ENCODE assay signal across 26 cellular contexts in the genomic region with DNA sequence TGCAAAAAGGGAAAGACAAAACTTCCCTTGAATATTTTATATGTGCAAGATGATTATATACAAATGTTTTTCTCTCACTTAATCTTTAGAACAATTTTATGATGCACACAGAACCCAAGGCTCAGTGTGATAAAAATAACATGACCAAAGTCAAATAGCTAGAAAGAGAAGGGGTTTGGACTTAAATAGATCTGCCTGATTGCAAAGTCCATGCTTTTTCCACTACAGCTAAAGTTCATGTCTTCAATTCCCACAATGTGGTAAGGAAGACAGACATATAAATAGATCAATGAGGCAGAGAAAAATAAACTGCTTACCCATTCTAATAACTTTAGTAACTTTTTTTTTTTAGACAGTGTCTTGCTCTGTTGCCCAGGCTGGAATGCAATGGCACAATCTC.
"Had no signal": no experiment of that assay in that cellular context is flagged by ENCODE, and none has a peak within 500 bp of the region (broad histone marks: within the 10 kb centered on the region; RNA-seq: fewer than 3 reads in every experiment).

No MANE protein-coding gene starts in this region.

- H3K27me3 ChIP-seq: ascending aorta, ovary, stomach, suprapubic skin, tibial nerve had no signal

- ATAC-seq: esophagus mucosa; mucosa of descending colon; stimulated activated naive B cell treated with anti-CD40 and anti-IgM and Interleukin-4, amounts not matched to agents 10 μg/mL and 1 μg/mL and 100 μg/mL, for 72 hours had no signal

- H3K4me3 ChIP-seq: ascending aorta, lung, mucosa of descending colon, ovary, stomach, suprapubic skin, tibial nerve had no signal

- H3K4me1 ChIP-seq: ascending aorta, suprapubic skin, tibial nerve had no signal

- H3K9me3 ChIP-seq: ascending aorta, mucosa of descending colon, ovary, stomach, suprapubic skin, tibial nerve had no signal

- H3K36me3 ChIP-seq: ascending aorta, ovary, suprapubic skin, tibial nerve, WERI-Rb-1 had no signal

- DNase-seq: activated CD4-positive, alpha-beta memory T cell treated with anti-CD3 and anti-CD28 coated beads for 36 hours; activated CD4-positive, CD25-positive, alpha-beta regulatory T cell treated with anti-CD3 and anti-CD28 coated beads, Interleukin-2, amount 50 U/mL, for 72 hours; activated CD8-positive, alpha-beta memory T cell treated with anti-CD3 and anti-CD28 coated beads, Interleukin-2, amount 50 U/mL, for 4 hours; activated effector memory CD4-positive, alpha-beta T cell treated with anti-CD3 and anti-CD28 coated beads, Interleukin-2, amount 50 U/mL, for 16 hours; activated naive CD4-positive, alpha-beta T cell treated with anti-CD3 and anti-CD28 coated beads, Interleukin-2, amount 10 ng/mL, durations not matched to agents 7 days and 5 days; activated naive CD8-positive, alpha-beta T cell treated with anti-CD3 and anti-CD28 coated beads, Interleukin-2, amount 10 ng/mL, durations not matched to agents 7 days and 5 days; activated T-cell treated with anti-CD3 and anti-CD28 coated beads, Interleukin-2, amount 50 U/mL, for 1 hour; endodermal cell; foreskin fibroblast; head of caudate nucleus; hippocampal formation; immature natural killer cell; kidney; mucosa of descending colon; ovary; stimulated activated CD4-positive, alpha-beta T cell treated with anti-CD3 and anti-CD28 coated beads, Interleukin-15, amount 100 ng/mL, for 24 hours; stimulated activated CD4-positive, alpha-beta T cell treated with anti-CD3 and anti-CD28 coated beads, Interleukin-2, amount 100 ng/mL, for 24 hours; stimulated activated naive B cell treated with anti-CD40 and anti-IgM and Interleukin-4, amounts not matched to agents 10 μg/mL and 1 μg/mL and 100 μg/mL, for 72 hours; stomach; T-helper 1 cell; WERI-Rb-1 had no signal

- H3K27ac ChIP-seq: ascending aorta, ovary, stomach, suprapubic skin, tibial nerve, WERI-Rb-1 had no signal
